In genomic region chr3:183210341-183210740, GRCh38 we compare ENCODE assay signal across 12 cellular contexts. TPM values are rescaled to one million over a fixed set of nuclear protein-coding genes. Genes with fewer than 3 reads are reported as not detected.
DNase-seq lines count a peak whose midpoint lies in the region; ATAC-seq and TF ChIP-seq lines count a peak whose summit lies in the region.
"Had no signal": no experiment of that assay in that cellular context is flagged by ENCODE, and none has a peak within 500 bp of the region (broad histone marks: within the 10 kb centered on the region; RNA-seq: fewer than 3 reads in every experiment).

No MANE protein-coding gene starts in this region.

- peak overlapping the region; percentile 85 for H3K27ac Mint-ChIP-seq in activated naive CD4-positive, alpha-beta T cell treated with anti-CD3 and anti-CD28 coated beads for 36 hours
- no peak overlapping the region for H3K27ac Mint-ChIP-seq in activated naive CD4-positive, alpha-beta T cell treated with anti-CD3 and anti-CD28 coated beads, Interleukin-2, amount 10 ng/mL, durations not matched to agents 7 days and 5 days
- H3K27ac Mint-ChIP-seq in WTC11, result no peak overlapping the region
- H3K27ac Mint-ChIP-seq: natural killer cell treated with Interleukin-12 subunit alpha and Interleukin-12 subunit beta and Interleukin-15 and Interleukin-18, amount 100 ng/mL, for 72 hours; T-helper 1 cell treated with Interleukin-12 subunit alpha and Interleukin-12 subunit beta and Interleukin-4 antibody, amounts not matched to agents 30 μg/mL and 1 μg/mL, for 36 hours had no signal

- H3K27ac ChIP-seq in esophagus squamous epithelium, result peak overlapping the region; percentile 68 to 75 (median 72)
- H3K27ac ChIP-seq in subcutaneous abdominal adipose tissue (ENCODE audit: low read depth, low read length), result peak overlapping the region; percentile 38
- H3K27ac ChIP-seq in thyroid gland, result no peak overlapping the region
- H3K27ac ChIP-seq: PC-9 had no signal

- no peak for DNase-seq in activated naive CD4-positive, alpha-beta T cell treated with anti-CD3 and anti-CD28 coated beads for 36 hours
- DNase-seq in activated naive CD4-positive, alpha-beta T cell treated with anti-CD3 and anti-CD28 coated beads, Interleukin-2, amount 10 ng/mL, durations not matched to agents 7 days and 5 days, result no peak
- DNase-seq in SKM-1 treated with dmso at 0.1 percent for 144 hours (lab: John Stamatoyannopoulos, UW; ENCODE audit: unreplicated experiment) (peak; percentile 79), esophagus squamous epithelium (lab: John Stamatoyannopoulos, UW) (no peak), WTC11 (ENCODE audit: low spot score) (no peak), thyroid gland (no peak)
- DNase-seq: NCI-H2107 had no signal

- 33 to 57% methylated on average over 5 of the region's 5 CpGs for whole genome bisulfite sequencing in esophagus squamous epithelium, 2 donors
- WGBS in thyroid gland, 2 donors, result 84 to 85% methylated on average over 5 of the region's 5 CpGs

- intact Hi-C loops in activated naive CD4-positive, alpha-beta T cell treated with anti-CD3 and anti-CD28 coated beads for 36 hours (cut with micrococcal nuclease), result loop anchor here (2.0 to 5.0 kb wide), 2 partner anchors 118 to 222 kb away; no protein-coding TSS in a partner anchor
- intact Hi-C loops in esophagus squamous epithelium (cut with DNase I) (no loop called here), thyroid gland (cut with DNase I) (no loop called here)

- CTCF ChIA-PET in activated naive CD4-positive, alpha-beta T cell treated with anti-CD3 and anti-CD28 coated beads for 36 hours (lab: Charles Lee), result interaction anchor here (1.3 to 1.4 kb wide), 2 partner anchors 43 to 172 kb away, joined by 4 read pairs; partner anchors contain the start of gene B3GNT5
- CTCF ChIA-PET in activated naive CD4-positive, alpha-beta T cell treated with anti-CD3 and anti-CD28 coated beads, Interleukin-2, amount 10 ng/mL, durations not matched to agents 7 days and 5 days (lab: Charles Lee), result interaction anchor here (1.3 kb wide), 1 partner anchor 25 kb away, joined by 4 read pairs; no protein-coding TSS in a partner anchor
- CTCF ChIA-PET in WTC11 (lab: Charles Lee), result no interaction called here

- POLR2A ChIA-PET in WTC11 (lab: Charles Lee), result no interaction called here

- peaks cover 65% of the 10 kb centered on the region for H3K4me1 Mint-ChIP-seq in activated naive CD4-positive, alpha-beta T cell treated with anti-CD3 and anti-CD28 coated beads for 36 hours (ENCODE audit: low read depth)
- H3K4me1 Mint-ChIP-seq in activated naive CD4-positive, alpha-beta T cell treated with anti-CD3 and anti-CD28 coated beads, Interleukin-2, amount 10 ng/mL, durations not matched to agents 7 days and 5 days, result peaks cover 3% of the 10 kb centered on the region
- H3K4me1 Mint-ChIP-seq in WTC11, result peaks cover 9% of the 10 kb centered on the region

- H3K36me3 Mint-ChIP-seq in activated naive CD4-positive, alpha-beta T cell treated with anti-CD3 and anti-CD28 coated beads for 36 hours (ENCODE audit: low read depth), result peaks cover 17% of the 10 kb centered on the region
- H3K36me3 Mint-ChIP-seq in activated naive CD4-positive, alpha-beta T cell treated with anti-CD3 and anti-CD28 coated beads, Interleukin-2, amount 10 ng/mL, durations not matched to agents 7 days and 5 days, result no peaks in the 10 kb centered on the region
- peaks cover 12% of the 10 kb centered on the region; the same call in 1 of the 2 replicates for H3K36me3 Mint-ChIP-seq in WTC11
- H3K36me3 Mint-ChIP-seq: natural killer cell treated with Interleukin-12 subunit alpha and Interleukin-12 subunit beta and Interleukin-15 and Interleukin-18, amount 100 ng/mL, for 72 hours had no signal

- H3K4me1 ChIP-seq in esophagus squamous epithelium (peaks cover 0 to 15% (median 0%) of the 10 kb centered on the region in 3 donors), subcutaneous abdominal adipose tissue (ENCODE audit: control insufficient read depth in 5 of 5, insufficient read depth in 5 of 5, low read length in 5 of 5) (peaks cover 0 to 28% (median 14%) of the 10 kb centered on the region in 5 donors), thyroid gland (no peaks in the 10 kb centered on the region)

- H3K9me3 ChIP-seq in esophagus squamous epithelium (no peaks in the 10 kb centered on the region), subcutaneous abdominal adipose tissue (ENCODE audit: control insufficient read depth in 5 of 5, low read length in 5 of 5) (no peaks in the 10 kb centered on the region), thyroid gland (no peaks in the 10 kb centered on the region)

- ATAC-seq in WTC11 (no peak), GM18861 (IDR thresholded peaks at IDR 0.05; ENCODE audit: unreplicated experiment) (no peak)
- ATAC-seq: natural killer cell treated with Interleukin-12 subunit alpha and Interleukin-12 subunit beta and Interleukin-15 and Interleukin-18, amount 100 ng/mL, for 72 hours had no signal

- TF ChIP-seq POLR2A in esophagus squamous epithelium (IDR thresholded peaks at IDR 0.05), result no peak
- TF ChIP-seq POLR2A in thyroid gland (IDR thresholded peaks at IDR 0.05), result no peak

- peak overlapping the region in 2 of 5 donors; percentile 11 to 54 for H3K9ac ChIP-seq in subcutaneous abdominal adipose tissue (ENCODE audit: low read length in 5 of 5)

- H3K36me3 ChIP-seq in esophagus squamous epithelium (no peaks in the 10 kb centered on the region), subcutaneous abdominal adipose tissue (ENCODE audit: control insufficient read depth in 5 of 5, insufficient read depth in 5 of 5, low read length in 5 of 5) (no peaks in the 10 kb centered on the region), thyroid gland (no peaks in the 10 kb centered on the region)

- H3K9me3 Mint-ChIP-seq in activated naive CD4-positive, alpha-beta T cell treated with anti-CD3 and anti-CD28 coated beads for 36 hours, result peaks cover 20% of the 10 kb centered on the region
- peaks cover 13% of the 10 kb centered on the region for H3K9me3 Mint-ChIP-seq in activated naive CD4-positive, alpha-beta T cell treated with anti-CD3 and anti-CD28 coated beads, Interleukin-2, amount 10 ng/mL, durations not matched to agents 7 days and 5 days
- peaks cover 17% of the 10 kb centered on the region for H3K9me3 Mint-ChIP-seq in WTC11
- H3K9me3 Mint-ChIP-seq: natural killer cell treated with Interleukin-12 subunit alpha and Interleukin-12 subunit beta and Interleukin-15 and Interleukin-18, amount 100 ng/mL, for 72 hours had no signal

- no peak for TF ChIP-seq CTCF in esophagus squamous epithelium (IDR thresholded peaks at IDR 0.05)
- no peak for TF ChIP-seq CTCF in WTC11 (IDR thresholded peaks at IDR 0.05)
- no peak for TF ChIP-seq CTCF in thyroid gland (IDR thresholded peaks at IDR 0.05)

- H3K4me3 ChIP-seq in esophagus squamous epithelium (no peak overlapping the region), subcutaneous abdominal adipose tissue (ENCODE audit: low read depth in 1 of 5, low read length in 5 of 5) (no peak overlapping the region), thyroid gland (replicated peaks in 1 of 3) (no peak overlapping the region)
- H3K4me3 ChIP-seq: PC-9 had no signal

- H3K4me3 Mint-ChIP-seq in activated naive CD4-positive, alpha-beta T cell treated with anti-CD3 and anti-CD28 coated beads for 36 hours, result no peak overlapping the region
- no peak overlapping the region for H3K4me3 Mint-ChIP-seq in activated naive CD4-positive, alpha-beta T cell treated with anti-CD3 and anti-CD28 coated beads, Interleukin-2, amount 10 ng/mL, durations not matched to agents 7 days and 5 days
- no peak overlapping the region for H3K4me3 Mint-ChIP-seq in WTC11
- H3K4me3 Mint-ChIP-seq: natural killer cell treated with Interleukin-12 subunit alpha and Interleukin-12 subunit beta and Interleukin-15 and Interleukin-18, amount 100 ng/mL, for 72 hours; T-helper 1 cell treated with Interleukin-12 subunit alpha and Interleukin-12 subunit beta and Interleukin-4 antibody, amounts not matched to agents 30 μg/mL and 1 μg/mL, for 36 hours had no signal

- H3K27me3 Mint-ChIP-seq in activated naive CD4-positive, alpha-beta T cell treated with anti-CD3 and anti-CD28 coated beads for 36 hours (ENCODE audit: low read depth), result no peaks in the 10 kb centered on the region
- peaks cover 3% of the 10 kb centered on the region for H3K27me3 Mint-ChIP-seq in activated naive CD4-positive, alpha-beta T cell treated with anti-CD3 and anti-CD28 coated beads, Interleukin-2, amount 10 ng/mL, durations not matched to agents 7 days and 5 days
- H3K27me3 Mint-ChIP-seq in WTC11 (ENCODE audit: low read depth), result no peaks in the 10 kb centered on the region

- H3K27me3 ChIP-seq in esophagus squamous epithelium (no peaks in the 10 kb centered on the region), subcutaneous abdominal adipose tissue (ENCODE audit: control insufficient read depth in 5 of 5, insufficient read depth in 4 of 5, low read length in 5 of 5) (peaks cover 0 to 3% (median 0%) of the 10 kb centered on the region in 5 donors), thyroid gland (no peaks in the 10 kb centered on the region)

TF ChIP-seq in WTC11, 78 proteins besides CTCF, POLR2A, EP300 and RAD21:
- TF ChIP-seq ATF1 (CRISPR knock-in tag; IDR thresholded peaks at IDR 0.05) (no peak), NR3C1 (CRISPR knock-in tag; conservative IDR thresholded peaks at IDR 0.05; ENCODE audit: low read depth) (no peak), GTF2I (CRISPR knock-in tag; conservative IDR thresholded peaks at IDR 0.05) (no peak), GRHL2 (CRISPR knock-in tag; IDR thresholded peaks at IDR 0.05; ENCODE audit: insufficient replicate concordance, severe bottlenecking) (no peak), HMGA2 (CRISPR knock-in tag; IDR thresholded peaks at IDR 0.05) (no peak), CREM (CRISPR knock-in tag; IDR thresholded peaks at IDR 0.05) (no peak)

RNA-seq across cellular contexts. Expression of gene B3GNT5, which starts 42.7 kb away (rescaled TPM):
- total RNA-seq in activated naive CD4-positive, alpha-beta T cell treated with anti-CD3 and anti-CD28 coated beads for 36 hours, result 10 to 100 TPM; 15.0 to 18.8 TPM
- total RNA-seq in esophagus squamous epithelium (10 to 100 TPM; 26.3 to 69.9 (median 29.3) TPM), WTC11 (2021) (6.8 to 7.7 TPM (median 7.3 TPM) in 3 replicates), thyroid gland (10 to 100 TPM in 1 of 4 donors, 1 to 10 TPM in 3; 5.2 to 10.6 (median 7.1) TPM)

RNA-seq across cellular contexts. Expression of gene LAMP3, which starts 47.8 kb away (rescaled TPM):
- total RNA-seq in activated naive CD4-positive, alpha-beta T cell treated with anti-CD3 and anti-CD28 coated beads for 36 hours, result 10 to 100 TPM; 20.2 to 23.8 TPM
- total RNA-seq in esophagus squamous epithelium (1 to 10 TPM in 3 of 4 donors, under 1 TPM in 1; 0.95 to 7.7 (median 5.4) TPM), WTC11 (2021) (0.39 to 0.53 TPM (median 0.44 TPM) in 3 replicates), thyroid gland (1 to 10 TPM in 2 of 4 donors, under 1 TPM in 2; 0.67 to 1.5 (median 1.0) TPM)

Comparison
In these comparisons a context has a peak if more than half of its experiments do, and no peak if none do; other contexts are left out.
1. H3K27ac ChIP-seq: peak in esophagus squamous epithelium (4 of 4) and subcutaneous abdominal adipose tissue (single experiment); none in thyroid gland (0 of 3).